In the genomic region with DNA sequence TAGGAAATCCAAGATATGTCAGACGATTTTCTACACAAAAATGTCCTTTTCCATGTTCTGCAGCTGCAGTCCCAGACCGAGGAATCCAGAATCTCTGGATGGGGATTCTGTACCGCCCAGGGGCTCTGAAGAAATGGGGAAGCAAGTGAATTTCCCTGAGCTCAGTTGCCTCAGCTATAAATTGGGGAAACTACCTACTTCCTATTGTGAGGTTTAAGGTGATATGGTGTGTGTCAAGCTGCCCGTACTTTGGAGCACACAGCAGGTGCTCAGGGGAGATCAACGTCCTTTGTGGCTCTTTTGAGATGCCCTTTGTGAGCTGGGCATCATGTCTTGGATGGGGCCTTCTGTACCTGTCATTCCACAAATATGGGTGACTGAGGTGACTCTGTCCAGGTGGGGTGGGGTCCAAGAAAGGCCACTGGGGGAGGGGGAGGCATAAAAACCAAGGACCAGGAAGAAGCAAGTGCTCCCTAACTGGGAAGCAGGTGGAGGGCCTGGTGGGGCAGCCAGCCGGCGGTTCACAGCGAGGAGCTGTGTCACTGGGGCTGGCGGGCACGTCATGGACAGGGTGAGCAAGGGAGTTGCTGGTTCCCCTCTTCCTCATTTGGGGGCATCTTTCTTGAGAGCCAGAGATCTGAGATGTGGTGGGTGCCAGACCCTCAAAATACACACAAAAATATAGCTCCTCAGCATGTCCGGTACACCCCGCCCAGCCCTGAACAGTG, we compare ENCODE assay signal across 22 cellular contexts.
"Had no signal": no experiment of that assay in that cellular context is flagged by ENCODE, and none has a peak within 500 bp of the region (broad histone marks: within the 10 kb centered on the region; RNA-seq: fewer than 3 reads in every experiment).

No MANE protein-coding gene starts in this region.

- H3K4me3 Mint-ChIP-seq: activated CD8-positive, alpha-beta memory T cell treated with anti-CD3 and anti-CD28 coated beads, Interleukin-2, amount 10 ng/mL, durations not matched to agents 7 days and 5 days; activated CD8-positive, alpha-beta T cell treated with anti-CD3 and anti-CD28 coated beads for 36 hours; activated naive CD4-positive, alpha-beta T cell treated with anti-CD3 and anti-CD28 coated beads, Interleukin-2, amount 50 U/mL, for 24 hours; activated T-helper 1 cell treated with anti-CD3 and anti-CD28 coated beads, Interleukin-12 subunit alpha, Interleukin-12 subunit beta, Interleukin-2, Interleukin-4 antibody, amounts not matched to agents 30 ng/mL and 10 ng/mL and 1 ng/mL, durations not matched to agents 14 hours and 24 hours and 36 hours; dendritic cell treated with granulocyte-macrophage colony-stimulating factor and Interleukin-4, amounts not matched to agents 40 ng/mL and 50 ng/mL, for 4 days; naive B cell; stimulated activated naive CD8-positive, alpha-beta T cell treated with anti-CD3 and anti-CD28 coated beads, Interleukin-15, Interleukin-2, amounts not matched to agents 100 ng/mL and 50 ng/mL, for 24 hours; T-helper 1 cell treated with Interleukin-12 subunit alpha and Interleukin-12 subunit beta and Interleukin-4 antibody, amounts not matched to agents 30 μg/mL and 1 μg/mL, for 36 hours had no signal

- H3K9me3 Mint-ChIP-seq: activated CD8-positive, alpha-beta T cell treated with anti-CD3 and anti-CD28 coated beads for 36 hours; activated naive CD4-positive, alpha-beta T cell treated with anti-CD3 and anti-CD28 coated beads, Interleukin-2, amount 50 U/mL, for 24 hours; activated T-helper 1 cell treated with anti-CD3 and anti-CD28 coated beads, Interleukin-12 subunit alpha, Interleukin-12 subunit beta, Interleukin-2, Interleukin-4 antibody, amounts not matched to agents 30 ng/mL and 10 ng/mL and 1 ng/mL, durations not matched to agents 14 hours and 24 hours and 36 hours; dendritic cell treated with granulocyte-macrophage colony-stimulating factor and Interleukin-4, amounts not matched to agents 40 ng/mL and 50 ng/mL, for 4 days; naive B cell; stimulated activated naive CD8-positive, alpha-beta T cell treated with anti-CD3 and anti-CD28 coated beads, Interleukin-15, Interleukin-2, amounts not matched to agents 100 ng/mL and 50 ng/mL, for 24 hours; T-helper 1 cell treated with Interleukin-12 subunit alpha and Interleukin-12 subunit beta and Interleukin-4 antibody, amounts not matched to agents 30 μg/mL and 1 μg/mL, for 36 hours had no signal

- H3K4me1 ChIP-seq: body of pancreas, lower lobe of right lung, prostate gland, thyroid gland, upper lobe of right lung had no signal

- H3K9me3 ChIP-seq: body of pancreas, heart right ventricle, lower lobe of right lung, prostate gland, thyroid gland, upper lobe of right lung had no signal

- H3K27me3 Mint-ChIP-seq: activated CD8-positive, alpha-beta memory T cell treated with anti-CD3 and anti-CD28 coated beads, Interleukin-2, amount 10 ng/mL, durations not matched to agents 7 days and 5 days; activated CD8-positive, alpha-beta T cell treated with anti-CD3 and anti-CD28 coated beads for 36 hours; activated naive CD4-positive, alpha-beta T cell treated with anti-CD3 and anti-CD28 coated beads, Interleukin-2, amount 50 U/mL, for 24 hours; dendritic cell treated with granulocyte-macrophage colony-stimulating factor and Interleukin-4, amounts not matched to agents 40 ng/mL and 50 ng/mL, for 4 days; naive B cell; stimulated activated naive CD8-positive, alpha-beta T cell treated with anti-CD3 and anti-CD28 coated beads, Interleukin-15, Interleukin-2, amounts not matched to agents 100 ng/mL and 50 ng/mL, for 24 hours had no signal

- ATAC-seq: activated CD8-positive, alpha-beta memory T cell treated with anti-CD3 and anti-CD28 coated beads, Interleukin-2, amount 10 ng/mL, durations not matched to agents 7 days and 5 days; activated CD8-positive, alpha-beta T cell treated with anti-CD3 and anti-CD28 coated beads for 36 hours; body of pancreas; left lobe of liver; lower lobe of right lung; upper lobe of right lung had no signal

- H3K27ac ChIP-seq: body of pancreas, heart right ventricle, lower lobe of right lung, prostate gland, thyroid gland, upper lobe of right lung had no signal

- H3K4me1 Mint-ChIP-seq: activated CD8-positive, alpha-beta memory T cell treated with anti-CD3 and anti-CD28 coated beads, Interleukin-2, amount 10 ng/mL, durations not matched to agents 7 days and 5 days; activated naive CD4-positive, alpha-beta T cell treated with anti-CD3 and anti-CD28 coated beads, Interleukin-2, amount 50 U/mL, for 24 hours had no signal

- H3K27me3 ChIP-seq: body of pancreas, heart right ventricle, thyroid gland, upper lobe of right lung had no signal

- H3K27ac Mint-ChIP-seq: activated CD8-positive, alpha-beta memory T cell treated with anti-CD3 and anti-CD28 coated beads, Interleukin-2, amount 10 ng/mL, durations not matched to agents 7 days and 5 days; activated CD8-positive, alpha-beta T cell treated with anti-CD3 and anti-CD28 coated beads for 36 hours; activated naive CD4-positive, alpha-beta T cell treated with anti-CD3 and anti-CD28 coated beads, Interleukin-2, amount 50 U/mL, for 24 hours; activated T-helper 1 cell treated with anti-CD3 and anti-CD28 coated beads, Interleukin-12 subunit alpha, Interleukin-12 subunit beta, Interleukin-2, Interleukin-4 antibody, amounts not matched to agents 30 ng/mL and 10 ng/mL and 1 ng/mL, durations not matched to agents 14 hours and 24 hours and 36 hours; dendritic cell treated with granulocyte-macrophage colony-stimulating factor and Interleukin-4, amounts not matched to agents 40 ng/mL and 50 ng/mL, for 4 days; stimulated activated naive CD8-positive, alpha-beta T cell treated with anti-CD3 and anti-CD28 coated beads, Interleukin-15, Interleukin-2, amounts not matched to agents 100 ng/mL and 50 ng/mL, for 24 hours; T-helper 1 cell treated with Interleukin-12 subunit alpha and Interleukin-12 subunit beta and Interleukin-4 antibody, amounts not matched to agents 30 μg/mL and 1 μg/mL, for 36 hours had no signal

- H3K4me3 ChIP-seq: body of pancreas, heart right ventricle, lower lobe of right lung, prostate gland, thyroid gland, upper lobe of right lung had no signal

- H3K36me3 ChIP-seq: heart right ventricle, lower lobe of right lung, prostate gland, thyroid gland, upper lobe of right lung had no signal

- DNase-seq: activated CD4-positive, alpha-beta T cell treated with anti-CD3 and anti-CD28 coated beads for 48 hours; activated CD8-positive, alpha-beta memory T cell treated with anti-CD3 and anti-CD28 coated beads, Interleukin-2, amount 10 ng/mL, durations not matched to agents 7 days and 5 days; activated CD8-positive, alpha-beta T cell treated with anti-CD3 and anti-CD28 coated beads for 36 hours; activated gamma-delta T cell treated with Interleukin-2 at 50 U/mL for 16 hours; body of pancreas; effector CD4-positive, alpha-beta T cell; heart right ventricle; kidney; lower lobe of right lung; naive B cell; stimulated activated CD4-positive, alpha-beta T cell treated with anti-CD3 and anti-CD28 coated beads, Interleukin-12 subunit alpha, Interleukin-12 subunit beta, amount 100 ng/mL, for 4 hours; stimulated activated CD4-positive, alpha-beta T cell treated with anti-CD3 and anti-CD28 coated beads, Interleukin-4, amount 100 ng/mL, for 4 hours; substantia nigra; thyroid gland; upper lobe of right lung had no signal
